In the genomic region with DNA sequence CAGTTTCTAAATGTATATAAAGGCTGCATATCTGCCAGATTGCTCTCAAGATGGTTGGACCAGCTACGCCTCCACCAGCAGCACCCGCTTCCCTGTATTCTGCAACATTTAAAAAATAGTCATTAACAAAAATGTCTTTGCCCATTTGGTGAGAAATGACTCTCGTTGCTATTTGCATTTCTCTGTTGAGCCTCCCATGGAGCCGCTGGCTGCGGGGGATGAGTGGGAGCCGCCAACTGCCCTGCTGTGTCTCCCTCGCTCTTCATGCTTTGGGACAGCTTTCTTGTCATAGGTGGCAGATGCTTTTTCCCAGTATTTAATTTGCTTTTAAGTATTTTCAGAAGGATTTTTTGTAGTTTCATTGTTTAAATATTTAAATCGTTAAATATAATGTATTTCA, we compare ENCODE assay signal across 14 cellular contexts.
"Had no signal": no experiment of that assay in that cellular context is flagged by ENCODE, and none has a peak within 500 bp of the region (broad histone marks: within the 10 kb centered on the region; RNA-seq: fewer than 3 reads in every experiment).

No MANE protein-coding gene starts in this region.

- DNase-seq: activated CD8-positive, alpha-beta memory T cell treated with anti-CD3 and anti-CD28 coated beads, Interleukin-2, amount 50 U/mL, for 48 hours; activated naive CD4-positive, alpha-beta T cell treated with Interleukin-2 at 50 U/mL for 16 hours; body of pancreas; cortex of kidney; effector CD8-positive, alpha-beta T cell; midbrain; retina; stimulated activated naive B cell treated with anti-CD40 and anti-IgM and Interleukin-4, amounts not matched to agents 10 μg/mL and 1 μg/mL and 100 μg/mL, for 72 hours; tibial artery had no signal

- ATAC-seq: body of pancreas; left lobe of liver; stimulated activated naive B cell treated with anti-CD40 and anti-IgM and Interleukin-4, amounts not matched to agents 10 μg/mL and 1 μg/mL and 100 μg/mL, for 72 hours had no signal

- H3K9me3 ChIP-seq: body of pancreas, tibial artery had no signal

- H3K9me3 Mint-ChIP-seq: stimulated activated naive B cell treated with anti-CD40 and anti-IgM and Interleukin-4, amounts not matched to agents 10 μg/mL and 1 μg/mL and 100 μg/mL, for 72 hours had no signal

- H3K4me1 ChIP-seq: body of pancreas, parathyroid adenoma, tibial artery had no signal

- H3K27me3 ChIP-seq: body of pancreas, tibial artery had no signal

- H3K27me3 Mint-ChIP-seq: stimulated activated naive B cell treated with anti-CD40 and anti-IgM and Interleukin-4, amounts not matched to agents 10 μg/mL and 1 μg/mL and 100 μg/mL, for 72 hours had no signal

- FAIRE-seq: frontal cortex, urothelium cell line had no signal

- H3K27ac ChIP-seq: body of pancreas, parathyroid adenoma, SK-N-MC, tibial artery had no signal

- H3K4me3 ChIP-seq: body of pancreas, SK-N-MC, tibial artery had no signal

- H3K4me3 Mint-ChIP-seq: stimulated activated naive B cell treated with anti-CD40 and anti-IgM and Interleukin-4, amounts not matched to agents 10 μg/mL and 1 μg/mL and 100 μg/mL, for 72 hours had no signal

- H3K9ac ChIP-seq: parathyroid adenoma had no signal
